7 cellular contexts compared by ENCODE assay signal in genomic region chr17:57849874-57850754, GRCh38.
DNase-seq lines count a peak whose midpoint lies in the region; ATAC-seq and TF ChIP-seq lines count a peak whose summit lies in the region.

TSS of gene MRPS23 (minus strand) at chr17:57850044. CDS start at chr17:57850010, 34 bp downstream.

- TF ChIP-seq CTCF in retinal pigment epithelial cell (conservative IDR thresholded peaks at IDR 0.05; ENCODE audit: low read depth, low read length): no peak

- ATAC-seq in GM18508 (IDR thresholded peaks at IDR 0.05; ENCODE audit: insufficient read depth, unreplicated experiment): peak; percentile 78
- ATAC-seq in HG03025 (IDR thresholded peaks at IDR 0.05; ENCODE audit: low FRiP score, unreplicated experiment): peak; percentile 89

- H3K4me3 ChIP-seq in retinal pigment epithelial cell (ENCODE audit: low read length): peak within 1 kb of the TSS; percentile 98

- DNase-seq in NCI-H2081 (lab: John Stamatoyannopoulos, UW) (peak; percentile 99 to 100), T1000 (lab: John Stamatoyannopoulos, UW) (peak; percentile 98), astrocyte of the hippocampus (ENCODE audit: low read depth, low spot score) (peak; percentile 99), hippocampal formation (lab: John Stamatoyannopoulos, UW) (peak; percentile 97 to 99), retinal pigment epithelial cell (ENCODE audit: low read depth) (peak; percentile 98)

Comparison
In these comparisons a context has a peak if more than half of its experiments do, and no peak if none do; other contexts are left out.
1. Peak in every context shown above with its lines: DNase-seq, ATAC-seq and H3K4me3 ChIP-seq.